ENCODE assay signal across 25 cellular contexts in the genomic region with DNA sequence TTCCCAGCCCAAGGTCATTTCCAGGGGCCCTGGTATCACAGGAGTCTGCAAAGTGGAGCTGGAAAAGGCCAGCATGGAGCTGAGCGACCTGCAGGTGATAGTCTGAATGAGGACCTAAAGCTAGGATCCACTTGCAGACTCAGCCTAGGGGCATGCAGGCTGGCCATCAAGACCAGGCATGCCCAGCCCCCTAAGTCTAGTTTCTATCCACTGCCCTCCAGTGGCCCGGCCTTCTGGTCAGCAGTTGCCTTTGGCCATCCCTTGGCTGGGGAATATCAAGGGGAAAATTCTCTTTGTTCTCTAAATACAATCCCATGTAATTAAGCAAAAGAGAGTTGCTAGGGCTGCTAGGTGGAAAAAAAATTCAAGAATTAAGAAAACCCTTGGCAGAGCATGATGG.
"Had no signal": no experiment of that assay in that cellular context is flagged by ENCODE, and none has a peak within 500 bp of the region (broad histone marks: within the 10 kb centered on the region; RNA-seq: fewer than 3 reads in every experiment).

No MANE protein-coding gene starts in this region.

- H3K36me3 ChIP-seq: MG63, SJCRH30 had no signal

- H3K27ac ChIP-seq: PC-9, RWPE1, SJCRH30, SK-N-MC had no signal

- DNase-seq: Kasumi-1, MG63, NCI-H1048, NCI-H1092 treated with DMSO at 0.1 percent for 48 hours, NCI-H1105 treated with DMSO at 0.1 percent for 48 hours, NCI-H1417 treated with DMSO at 0.1 percent for 48 hours, NCI-H1436 treated with DMSO at 0.1 percent for 48 hours, NCI-H1694 treated with DMSO at 0.1 percent for 48 hours, NCI-H187 treated with DMSO at 0.1 percent for 48 hours, NCI-H2081, NCI-H2171 treated with DMSO at 0.1 percent for 48 hours, NCI-H2227 treated with DMSO at 0.1 percent for 48 hours, NCI-H345, NCI-H446, NCI-H510A treated with DMSO at 0.1 percent for 48 hours, NCI-H524 treated with DMSO at 0.1 percent for 48 hours, NCI-H526 treated with DMSO at 0.1 percent for 48 hours, NCI-H774, SHP77, SIG-M5, SJCRH30, T-cell had no signal

- H3K9me3 ChIP-seq: MG63, SJCRH30 had no signal

- H3K4me1 ChIP-seq: SJCRH30 had no signal

- H3K4me3 ChIP-seq: MG63, PC-9, SJCRH30, SK-N-MC had no signal

- H3K4me1 Mint-ChIP-seq: T-cell had no signal

- H3K36me3 Mint-ChIP-seq: T-cell had no signal

- H3K4me3 Mint-ChIP-seq: T-cell had no signal

- H3K27ac Mint-ChIP-seq: T-cell had no signal
